9 cellular contexts compared by ENCODE assay signal in genomic region chr14:100283984-100284881, GRCh38. TPM values are rescaled to one million over a fixed set of nuclear protein-coding genes. Genes with fewer than 3 reads are reported as not detected.
A peak's percentile ranks its signal among the peaks of the same experiment; 100 is the strongest.
DNase-seq lines count a peak whose midpoint lies in the region; ATAC-seq and TF ChIP-seq lines count a peak whose summit lies in the region.
"Had no signal": no experiment of that assay in that cellular context is flagged by ENCODE, and none has a peak within 500 bp of the region (broad histone marks: within the 10 kb centered on the region; RNA-seq: fewer than 3 reads in every experiment).

No MANE protein-coding gene starts in this region.

- H3K27ac ChIP-seq in heart left ventricle (peak overlapping the region in 6 of 12 donors; percentile 68 to 94 (median 92)), vagina (peak overlapping the region; percentile 94)

- TF ChIP-seq POLR2A in heart left ventricle (IDR thresholded peaks at IDR 0.05): no peak
- no peak for TF ChIP-seq POLR2A in vagina (IDR thresholded peaks at IDR 0.05)

- peaks cover 36% of the 10 kb centered on the region for H3K4me1 Mint-ChIP-seq in brain

- H3K4me1 ChIP-seq in heart left ventricle (peaks cover 0 to 69% (median 18%) of the 10 kb centered on the region in 12 donors), mucosa of stomach (ENCODE audit: control insufficient read depth, insufficient read depth, low read length) (peaks cover 11% of the 10 kb centered on the region), vagina (peaks cover 40% of the 10 kb centered on the region)

- H3K27me3 ChIP-seq in heart left ventricle (no peaks in the 10 kb centered on the region), mucosa of stomach (ENCODE audit: control insufficient read depth, insufficient read depth, low read length) (no peaks in the 10 kb centered on the region), vagina (no peaks in the 10 kb centered on the region)

- H3K4me3 ChIP-seq in heart left ventricle: peak overlapping the region in 9 of 12 donors; percentile 62 to 98 (median 83)
- no peak overlapping the region for H3K4me3 ChIP-seq in mucosa of stomach (ENCODE audit: low read length)
- H3K4me3 ChIP-seq in vagina: peak overlapping the region; percentile 69 to 89

- intact Hi-C loops in heart left ventricle (cut with DNase I) (loop anchor here in 2 of 10 donors (5.0 kb wide), 2 partner anchors 37 to 42 kb away; no protein-coding TSS in a partner anchor), left ventricle myocardium superior (cut with micrococcal nuclease) (no loop called here), vagina (cut with DNase I) (no loop called here)

- H3K36me3 ChIP-seq in heart left ventricle: peaks cover 0 to 10% (median 0%) of the 10 kb centered on the region in 9 donors
- H3K36me3 ChIP-seq in mucosa of stomach (ENCODE audit: control insufficient read depth, insufficient read depth, low read length): no peaks in the 10 kb centered on the region
- no peaks in the 10 kb centered on the region for H3K36me3 ChIP-seq in vagina

- H3K27ac Mint-ChIP-seq in brain: peak overlapping the region; percentile 14 to 85 (median 79)

- H3K27me3 Mint-ChIP-seq in brain: peaks cover 7% of the 10 kb centered on the region

- H3K36me3 Mint-ChIP-seq in brain: peaks cover 7% of the 10 kb centered on the region

- 72 to 78% (median 73%) methylated on average over 26 of the region's 26 CpGs for WGBS in heart left ventricle, 4 donors

- no peak for ATAC-seq in heart left ventricle
- no peak for ATAC-seq in left ventricle myocardium superior
- ATAC-seq in GM18861 (IDR thresholded peaks at IDR 0.05; ENCODE audit: unreplicated experiment): no peak

- peak overlapping the region; percentile 46 to 74 (median 71) for H3K4me3 Mint-ChIP-seq in brain

- TF ChIP-seq CTCF in heart left ventricle (IDR thresholded peaks at IDR 0.05) (no peak), brain (conservative IDR thresholded peaks at IDR 0.05) (no peak), vagina (IDR thresholded peaks at IDR 0.05) (no peak)

- H3K9ac ChIP-seq in mucosa of stomach (ENCODE audit: low read length): peak overlapping the region; percentile 82

- no peak for DNase-seq in heart left ventricle
- no peak for DNase-seq in left ventricle myocardium superior
- DNase-seq in vagina (ENCODE audit: extremely low spot score in 2 of 2): no peak
- no peak for DNase-seq in NCI-H748 (lab: John Stamatoyannopoulos, UW; ENCODE audit: unreplicated experiment)
- DNase-seq in NCI-H1436 (lab: John Stamatoyannopoulos, UW): no peak

- H3K9me3 Mint-ChIP-seq in brain: no peaks in the 10 kb centered on the region

- H3K9me3 ChIP-seq in heart left ventricle: no peaks in the 10 kb centered on the region
- H3K9me3 ChIP-seq in mucosa of stomach (ENCODE audit: control insufficient read depth, low read length): no peaks in the 10 kb centered on the region
- H3K9me3 ChIP-seq in vagina: no peaks in the 10 kb centered on the region

RNA-seq across cellular contexts. Expression of gene SLC25A29, which starts 22.0 kb away (rescaled TPM):
- total RNA-seq in heart left ventricle (10 to 100 TPM; 10.2 to 34.2 (median 20.1) TPM), left ventricle myocardium superior (16.5 TPM), vagina (58.9 TPM)
- polyA plus RNA-seq in heart left ventricle (10 to 100 TPM; 23.9 to 26.3 TPM), brain (ENCODE audit: insufficient read depth, low read depth, low replicate concordance) (50.1 TPM)

RNA-seq across cellular contexts. Expression of gene SLC25A47, which starts 38.9 kb away (rescaled TPM):
- total RNA-seq in heart left ventricle (not detected), left ventricle myocardium superior (not detected), vagina (not detected)
- polyA plus RNA-seq in heart left ventricle (not detected), brain (ENCODE audit: insufficient read depth, low read depth, low replicate concordance) (0.27 TPM)
- total RNA-seq: lower leg skin had no signal

RNA-seq across cellular contexts. Expression of gene YY1, which starts 45.3 kb away (rescaled TPM):
- total RNA-seq in heart left ventricle: 10 to 100 TPM; 32.2 to 59.7 (median 46.0) TPM
- polyA plus RNA-seq in heart left ventricle: 10 to 100 TPM; 18.4 to 24.1 TPM
- total RNA-seq in left ventricle myocardium superior: 48.1 TPM
- polyA plus RNA-seq in brain (ENCODE audit: insufficient read depth, low read depth, low replicate concordance): 43.9 TPM
- 43.0 TPM for total RNA-seq in vagina
